Comparison of ENCODE assay signal across 1 cellular context in the genomic region with DNA sequence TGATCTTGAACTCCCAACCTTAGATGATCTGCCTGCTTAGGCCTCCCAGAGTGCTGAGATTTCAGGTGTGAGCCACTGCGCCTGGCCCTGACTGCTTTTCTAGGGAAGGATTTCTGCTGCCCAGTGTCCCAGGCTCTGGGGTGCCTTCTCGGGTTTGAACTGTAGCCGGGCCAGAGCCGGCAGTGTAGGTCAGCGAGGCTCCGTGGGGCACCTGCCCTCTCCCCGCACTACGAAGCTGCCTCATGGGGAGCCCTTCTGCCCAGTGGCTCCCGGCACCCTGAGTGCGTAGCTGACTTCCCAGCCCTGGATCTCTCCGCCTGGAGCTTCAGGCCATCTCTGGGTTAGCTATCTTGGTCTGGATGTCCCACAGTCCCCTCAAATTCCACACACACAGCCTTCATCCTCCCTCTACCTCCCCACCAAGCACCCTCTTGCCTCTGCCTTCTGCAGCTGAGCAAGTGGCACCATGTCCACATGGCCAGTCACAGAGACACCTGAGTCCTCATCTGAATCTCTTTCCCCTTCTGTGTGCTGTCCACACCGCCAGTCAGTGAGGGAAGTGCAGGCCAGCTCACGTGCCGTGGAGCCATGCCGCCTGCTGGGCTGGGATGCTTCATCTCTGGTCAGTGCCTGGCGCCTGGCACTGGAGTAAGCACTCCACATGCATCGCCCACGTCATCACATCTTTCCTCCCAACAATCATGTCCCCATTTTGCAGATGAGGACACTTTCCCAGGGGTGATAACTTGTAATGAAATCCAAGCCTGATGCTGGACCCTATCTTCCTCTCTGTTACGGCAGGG.
TF ChIP-seq lines count a peak whose summit lies in the region.

No MANE protein-coding gene starts in this region.

TF ChIP-seq in H1, 55 proteins besides CTCF, POLR2A, EP300 and RAD21 (continued from another document):
- TF ChIP-seq JUN (IDR thresholded peaks at IDR 0.05; ENCODE audit: low read depth, low read length) (no peak), CBX5 (IDR thresholded peaks at IDR 0.05; ENCODE audit: low read depth, low read length) (no peak), SRF (IDR thresholded peaks at IDR 0.05; ENCODE audit: low read depth, low read length) (no peak), USF2 (IDR thresholded peaks at IDR 0.05; ENCODE audit: low read length) (no peak), KDM1A (IDR thresholded peaks at IDR 0.05; ENCODE audit: borderline replicate concordance, low read length) (no peak), RFX5 (IDR thresholded peaks at IDR 0.05; ENCODE audit: borderline replicate concordance, low read depth, low read length) (no peak), GTF2F1 (IDR thresholded peaks at IDR 0.05; ENCODE audit: borderline replicate concordance, low read depth, low read length) (no peak), KDM4A (IDR thresholded peaks at IDR 0.05; ENCODE audit: low read depth, low read length, severe bottlenecking) (no peak), NRF1 (IDR thresholded peaks at IDR 0.05; ENCODE audit: low read depth, low read length) (no peak), E2F6 (IDR thresholded peaks at IDR 0.05) (no peak)
TF ChIP-seq in H1: peak in this region for 0.
